In genomic region chr2:67641709-67642397, GRCh38 we compare ENCODE assay signal across 25 cellular contexts.
DNase-seq lines count a peak whose midpoint lies in the region; ATAC-seq and TF ChIP-seq lines count a peak whose summit lies in the region.
"Had no signal": no experiment of that assay in that cellular context is flagged by ENCODE, and none has a peak within 500 bp of the region (broad histone marks: within the 10 kb centered on the region; RNA-seq: fewer than 3 reads in every experiment).

No MANE protein-coding gene starts in this region.

- POLR2A ChIA-PET in PC-3 (lab: Charles Lee; ENCODE audit: unreplicated experiment) (no interaction called here), T-cell (lab: Charles Lee) (no interaction called here)

- H3K27ac ChIP-seq in mammary epithelial cell (ENCODE audit: insufficient read depth, low read depth, low read length) (no peak overlapping the region), breast epithelium (no peak overlapping the region), PC-3 (ENCODE audit: low read length) (no peak overlapping the region), gastrocnemius medialis (peak overlapping the region in 1 of 4 donors; percentile 34), upper lobe of left lung (no peak overlapping the region)
- H3K27ac ChIP-seq: adrenal gland, transverse colon had no signal

- H3K4me2 ChIP-seq in mammary epithelial cell (ENCODE audit: insufficient read depth, low read depth, low read length) = no peak overlapping the region
- H3K4me2 ChIP-seq in PC-3 (ENCODE audit: low read length) = no peak overlapping the region

- no peaks in the 10 kb centered on the region for H3K4me1 Mint-ChIP-seq in T-cell
- H3K4me1 Mint-ChIP-seq: activated CD4-positive, alpha-beta T cell treated with anti-CD3 and anti-CD28 coated beads, Interleukin-2, amount 10 ng/mL, durations not matched to agents 7 days and 5 days; central memory CD8-positive, alpha-beta T cell had no signal

- no peaks in the 10 kb centered on the region for H3K36me3 Mint-ChIP-seq in T-cell
- H3K36me3 Mint-ChIP-seq: CD8-positive, alpha-beta T cell had no signal

- H3K9ac ChIP-seq in mammary epithelial cell (ENCODE audit: insufficient read depth, low read length) (no peak overlapping the region), PC-3 (ENCODE audit: low read length) (no peak overlapping the region)

- DNase-seq in mammary epithelial cell (peak; percentile 35), breast epithelium (ENCODE audit: low spot score in 2 of 2) (no peak), PC-3 (peak; percentile 57), fibroblast of villous mesenchyme (ENCODE audit: low read depth) (peak; percentile 23), gastrocnemius medialis (peak; percentile 22 to 41), T-cell (no peak), cerebellum (ENCODE audit: low spot score) (no peak), upper lobe of left lung (no peak)
- DNase-seq: activated CD4-positive, alpha-beta T cell treated with anti-CD3 and anti-CD28 coated beads, Interleukin-2, amount 10 ng/mL, durations not matched to agents 7 days and 5 days; activated CD8-positive, alpha-beta memory T cell treated with anti-CD3 and anti-CD28 coated beads, Interleukin-2, amount 50 U/mL, for 4 hours; activated effector memory CD4-positive, alpha-beta T cell treated with anti-CD3 and anti-CD28 coated beads, Interleukin-2, amount 50 U/mL, for 16 hours; adrenal gland; CD8-positive, alpha-beta T cell; DND-41; effector CD8-positive, alpha-beta T cell; Kasumi-1; mesendoderm; NCI-H1092; nephron progenitor cell; small intestine; stimulated activated CD4-positive, alpha-beta T cell treated with anti-CD3 and anti-CD28 coated beads, Interleukin-2, amount 100 ng/mL, for 48 hours; T-helper 1 cell; transverse colon had no signal

- H3K9me2 ChIP-seq in PC-3 (replicated peaks; ENCODE audit: low read length) = no peaks in the 10 kb centered on the region

- no peaks in the 10 kb centered on the region for H3K9me3 ChIP-seq in mammary epithelial cell (replicated peaks; ENCODE audit: insufficient read depth, low read length)
- H3K9me3 ChIP-seq in breast epithelium = peaks cover 1 to 8% of the 10 kb centered on the region in 2 donors
- no peaks in the 10 kb centered on the region for H3K9me3 ChIP-seq in PC-3 (ENCODE audit: low read length)
- H3K9me3 ChIP-seq in gastrocnemius medialis = no peaks in the 10 kb centered on the region
- H3K9me3 ChIP-seq in upper lobe of left lung = peaks cover 0 to 6% (median 2%) of the 10 kb centered on the region in 4 donors
- H3K9me3 ChIP-seq: adrenal gland, transverse colon had no signal

- 30% methylated on average over 5 of the region's 5 CpGs for WGBS in mammary epithelial cell (ENCODE audit: low coverage, missing lambda C conversion rate)
- WGBS in upper lobe of left lung, 2 donors = 60 to 63% methylated on average over 5 of the region's 5 CpGs

- H3K27ac Mint-ChIP-seq in T-cell = no peak overlapping the region
- H3K27ac Mint-ChIP-seq: activated CD4-positive, alpha-beta T cell treated with anti-CD3 and anti-CD28 coated beads, Interleukin-2, amount 10 ng/mL, durations not matched to agents 7 days and 5 days; CD8-positive, alpha-beta T cell; nephron progenitor cell; stimulated activated naive CD8-positive, alpha-beta T cell treated with anti-CD3 and anti-CD28 coated beads, Interleukin-15, Interleukin-2, amounts not matched to agents 100 ng/mL and 50 ng/mL, for 24 hours had no signal

- no TSS peak for BruUV-seq in mammary epithelial cell (replicated peaks; lab: Mats Ljungman, UMichigan)
- BruUV-seq in PC-3 (replicated peaks; lab: Mats Ljungman, UMichigan) = no TSS peak

- CTCF ChIA-PET in mammary epithelial cell (lab: Charles Lee; ENCODE audit: low non-redundant PET) (no interaction called here), PC-3 (lab: Charles Lee) (no interaction called here), T-cell (lab: Charles Lee) (interaction anchor here in 1 of 2 donors (0.7 kb wide), 1 partner anchor 611 kb away, joined by 3 read pairs; no protein-coding TSS in a partner anchor)

- H3K79me2 ChIP-seq in mammary epithelial cell (ENCODE audit: insufficient read depth, low read length) (no peaks in the 10 kb centered on the region), PC-3 (ENCODE audit: low read length) (no peaks in the 10 kb centered on the region)

- H3K36me3 ChIP-seq in mammary epithelial cell (ENCODE audit: insufficient read depth, low read length) (no peaks in the 10 kb centered on the region), breast epithelium (no peaks in the 10 kb centered on the region), PC-3 (ENCODE audit: low read depth, low read length) (no peaks in the 10 kb centered on the region), gastrocnemius medialis (no peaks in the 10 kb centered on the region), upper lobe of left lung (no peaks in the 10 kb centered on the region)
- H3K36me3 ChIP-seq: adrenal gland, transverse colon had no signal

- in situ Hi-C loops in mammary epithelial cell (cut with MboI; ENCODE audit: low sequenced_read_pairs in 2 of 2) (loop anchor here in 1 of 2 donors (25.0 kb wide), 1 partner anchor 1205 kb away; the partner anchor contains the start of gene MEIS1), gastrocnemius medialis (cut with MboI; ENCODE audit: low sequenced_read_pairs in 4 of 4) (loop anchor here in 2 of 4 donors (25.0 kb wide), 1 partner anchor 1205 kb away; the partner anchor contains the start of gene MEIS1 (in 2 of the 2))

- dilution Hi-C loops in mammary epithelial cell (cut with HindIII; ENCODE audit: low sequenced_read_pairs) = no loop called here

- no peak for TF ChIP-seq EP300 in upper lobe of left lung (IDR thresholded peaks at IDR 0.05)

- peaks cover 0 to 9% (median 8%) of the 10 kb centered on the region in 3 donors for H3K9me3 Mint-ChIP-seq in T-cell
- H3K9me3 Mint-ChIP-seq: CD8-positive, alpha-beta T cell; central memory CD8-positive, alpha-beta T cell had no signal

- H3K4me3 Mint-ChIP-seq in T-cell = no peak overlapping the region
- H3K4me3 Mint-ChIP-seq: activated CD4-positive, alpha-beta T cell treated with anti-CD3 and anti-CD28 coated beads, Interleukin-2, amount 10 ng/mL, durations not matched to agents 7 days and 5 days; CD8-positive, alpha-beta T cell; central memory CD8-positive, alpha-beta T cell; nephron progenitor cell; stimulated activated naive CD8-positive, alpha-beta T cell treated with anti-CD3 and anti-CD28 coated beads, Interleukin-15, Interleukin-2, amounts not matched to agents 100 ng/mL and 50 ng/mL, for 24 hours had no signal

- peaks cover 0 to 4% of the 10 kb centered on the region in 2 donors for H3K27me3 Mint-ChIP-seq in T-cell
- H3K27me3 Mint-ChIP-seq: activated CD4-positive, alpha-beta T cell treated with anti-CD3 and anti-CD28 coated beads, Interleukin-2, amount 10 ng/mL, durations not matched to agents 7 days and 5 days; stimulated activated naive CD8-positive, alpha-beta T cell treated with anti-CD3 and anti-CD28 coated beads, Interleukin-15, Interleukin-2, amounts not matched to agents 100 ng/mL and 50 ng/mL, for 24 hours had no signal

- H3F3A ChIP-seq in PC-3 (ENCODE audit: low read length, unreplicated experiment) = no peaks in the 10 kb centered on the region

- H3K27me3 ChIP-seq in mammary epithelial cell (ENCODE audit: insufficient read depth, low read length) = no peaks in the 10 kb centered on the region
- no peaks in the 10 kb centered on the region for H3K27me3 ChIP-seq in breast epithelium
- H3K27me3 ChIP-seq in PC-3 (ENCODE audit: low read length) = no peaks in the 10 kb centered on the region
- no peaks in the 10 kb centered on the region for H3K27me3 ChIP-seq in gastrocnemius medialis
- no peaks in the 10 kb centered on the region for H3K27me3 ChIP-seq in upper lobe of left lung
- H3K27me3 ChIP-seq: adrenal gland had no signal

- intact Hi-C loops in mammary epithelial cell (cut with micrococcal nuclease) = loop anchor here (10.0 kb wide), 1 partner anchor 297 kb away; no protein-coding TSS in a partner anchor
- intact Hi-C loops in breast epithelium (cut with DNase I; ENCODE audit: low total_unique reads) = no loop called here
- intact Hi-C loops in PC-3 (cut with micrococcal nuclease) = no loop called here
- intact Hi-C loops in gastrocnemius medialis (cut with DNase I; ENCODE audit: low total_unique reads) = loop anchor here (10.0 kb wide), 2 partner anchors 377 to 1057 kb away; no protein-coding TSS in a partner anchor

- H3K4me3 ChIP-seq in mammary epithelial cell (replicated peaks in 1 of 3; ENCODE audit: insufficient read depth in 1 of 3, low read depth in 2 of 3, low read length in 3 of 3) (no peak overlapping the region), breast epithelium (no peak overlapping the region), PC-3 (ENCODE audit: low read length) (no peak overlapping the region), fibroblast of villous mesenchyme (ENCODE audit: low read depth, low read length) (no peak overlapping the region), gastrocnemius medialis (no peak overlapping the region), upper lobe of left lung (no peak overlapping the region)
- H3K4me3 ChIP-seq: adrenal gland, transverse colon had no signal

- H4K20me1 ChIP-seq in mammary epithelial cell (ENCODE audit: insufficient read depth, low read length) (no peaks in the 10 kb centered on the region), PC-3 (ENCODE audit: low read length) (no peaks in the 10 kb centered on the region)

- no peak for TF ChIP-seq CTCF in mammary epithelial cell (conservative IDR thresholded peaks at IDR 0.05 in 1 of 2, IDR thresholded peaks at IDR 0.05 in 1 of 2; ENCODE audit: extremely low read depth in 1 of 2, insufficient read depth in 1 of 2, low read depth in 1 of 2, low read length in 2 of 2)
- TF ChIP-seq CTCF in breast epithelium (IDR thresholded peaks at IDR 0.05) = no peak
- no peak for TF ChIP-seq CTCF in PC-3 (conservative IDR thresholded peaks at IDR 0.05; ENCODE audit: low read depth, low read length)
- no peak for TF ChIP-seq CTCF in fibroblast of villous mesenchyme (IDR thresholded peaks at IDR 0.05; ENCODE audit: insufficient read depth, low read depth, low read length)
- TF ChIP-seq CTCF in gastrocnemius medialis (IDR thresholded peaks at IDR 0.05 in 4 of 5, conservative IDR thresholded peaks at IDR 0.05 in 1 of 5) = no peak
- no peak for TF ChIP-seq CTCF in upper lobe of left lung (IDR thresholded peaks at IDR 0.05)

- H2AFZ ChIP-seq in mammary epithelial cell (ENCODE audit: low read depth, low read length) = no peak overlapping the region
- no peak overlapping the region for H2AFZ ChIP-seq in PC-3 (ENCODE audit: low read length)

- ATAC-seq in PC-3 (no peak), gastrocnemius medialis (peak; percentile 74 to 84), T-cell (replicated peaks in 1 of 4) (no peak), upper lobe of left lung (ENCODE audit: low FRiP score in 2 of 2) (no peak)
- ATAC-seq: CD8-positive, alpha-beta T cell had no signal

- no peaks in the 10 kb centered on the region for H3K4me1 ChIP-seq in mammary epithelial cell (ENCODE audit: insufficient read depth, low read length)
- H3K4me1 ChIP-seq in breast epithelium = no peaks in the 10 kb centered on the region
- H3K4me1 ChIP-seq in PC-3 (ENCODE audit: insufficient read depth, low read length) = no peaks in the 10 kb centered on the region
- H3K4me1 ChIP-seq in gastrocnemius medialis = peaks cover 17 to 29% of the 10 kb centered on the region in 2 donors
- H3K4me1 ChIP-seq in upper lobe of left lung = no peaks in the 10 kb centered on the region

- TF ChIP-seq POLR2A in breast epithelium (IDR thresholded peaks at IDR 0.05) (no peak), gastrocnemius medialis (IDR thresholded peaks at IDR 0.05) (no peak), upper lobe of left lung (IDR thresholded peaks at IDR 0.05) (no peak)

Comparison
In these comparisons a context has a peak if more than half of its experiments do, and no peak if none do; other contexts are left out.
1. DNase-seq: peak in mammary epithelial cell (single experiment), PC-3 (single experiment), fibroblast of villous mesenchyme (single experiment) and gastrocnemius medialis (2 of 2); none in breast epithelium (0 of 2), T-cell (0 of 34), cerebellum (single experiment) and upper lobe of left lung (0 of 2).
2. intact Hi-C loops: an anchor here in mammary epithelial cell (10.0 kb wide) and gastrocnemius medialis (10.0 kb wide); none called in breast epithelium and PC-3.
3. ATAC-seq: peak in gastrocnemius medialis (2 of 2); none in PC-3 (single experiment), T-cell (0 of 4) and upper lobe of left lung (0 of 2).